Comparison of ENCODE assay signal across 11 cellular contexts in the genomic region with DNA sequence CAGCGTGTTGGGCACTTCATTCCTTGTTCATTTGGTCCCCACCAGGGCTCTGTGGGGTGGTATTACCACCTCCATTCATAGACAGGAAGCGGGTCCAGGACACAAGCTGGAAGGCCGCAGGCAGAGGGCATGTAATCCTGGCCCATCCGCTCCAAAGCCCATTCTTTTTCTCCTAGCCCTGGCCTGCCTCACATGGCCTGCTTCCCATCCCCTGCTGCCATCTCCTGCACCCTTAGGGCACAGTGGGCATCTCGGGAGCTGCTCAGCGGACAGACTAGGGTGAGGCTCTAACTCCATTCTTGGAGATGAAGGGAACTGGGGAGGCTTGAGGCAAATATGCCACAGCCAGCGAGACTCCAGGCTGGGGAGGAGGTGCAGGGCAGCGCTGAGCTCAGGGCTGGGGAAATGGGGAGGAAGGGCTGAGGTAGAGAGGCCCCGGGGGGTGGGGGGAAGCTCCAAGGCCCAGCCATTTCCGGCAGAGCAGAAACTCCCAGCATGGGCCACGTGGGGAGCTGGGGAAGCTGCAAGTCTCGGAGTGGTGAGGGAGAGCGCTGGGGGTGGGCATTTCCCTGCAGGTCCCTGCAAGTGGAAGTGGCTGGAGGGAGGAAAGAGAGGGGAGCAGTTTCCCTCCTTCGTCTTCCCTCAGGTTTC. TPM values are rescaled to one million over a fixed set of nuclear protein-coding genes. Genes with fewer than 3 reads are reported as not detected.
A peak's percentile ranks its signal among the peaks of the same experiment; 100 is the strongest.
DNase-seq lines count a peak whose midpoint lies in the region; ATAC-seq, FAIRE-seq and TF ChIP-seq lines count a peak whose summit lies in the region.
"Had no signal": no experiment of that assay in that cellular context is flagged by ENCODE, and none has a peak within 500 bp of the region (broad histone marks: within the 10 kb centered on the region; RNA-seq: fewer than 3 reads in every experiment).

No MANE protein-coding gene starts in this region.

- no TSS peak for BruUV-seq in GM12878 (replicated peaks; lab: Mats Ljungman, UMichigan)

- POLR2A ChIA-PET in GM12878 (lab: Charles Lee) = interaction anchor here (0.6 to 1.3 kb wide), 4 partner anchors 10 to 97 kb away, joined by 3 to 7 read pairs (median 3); a partner anchor contains a TSS

- H3K27ac ChIP-seq in RWPE2 (ENCODE audit: poor library complexity, severe bottlenecking) (no peak overlapping the region), GM12878 (ENCODE audit: control insufficient read depth, insufficient read depth) (no peak overlapping the region), prostate gland (no peak overlapping the region)
- H3K27ac ChIP-seq: tibial nerve had no signal

- TF ChIP-seq EP300 in GM12878 (IDR thresholded peaks at IDR 0.05; ENCODE audit: borderline replicate concordance in 1 of 2, control insufficient read depth in 1 of 2, low read depth in 2 of 2, low read length in 2 of 2) = no peak

- no peak overlapping the region for H3K9ac ChIP-seq in GM12878 (ENCODE audit: control insufficient read depth, insufficient read depth, low read length)

- TF ChIP-seq POLR2A in GM12878 (IDR thresholded peaks at IDR 0.05; ENCODE audit: low read depth, low read length) (0 out of 2 replicates have a peak, but pooled peaks have one; percentile 22), prostate gland (IDR thresholded peaks at IDR 0.05) (no peak)

- SMC1A ChIA-PET in GM12878 (lab: Charles Lee; ENCODE audit: uncharacterized antibody, unreplicated experiment) = interaction anchor here (1.0 to 1.1 kb wide), 3 partner anchors 15 to 148 kb away, joined by 3 to 6 read pairs (median 4); no protein-coding TSS in a partner anchor

- ATAC-seq in RWPE2 (ENCODE audit: low read depth) (0 out of 3 replicates have a peak, but pooled peaks have one; percentile 10), GM12878 (peak; percentile 88), HG03457 (IDR thresholded peaks at IDR 0.05; ENCODE audit: unreplicated experiment) (no peak), Right ventricle myocardium superior (ENCODE audit: poor library complexity) (no peak)

- TF ChIP-seq CTCF in RWPE2 (IDR thresholded peaks at IDR 0.05; ENCODE audit: poor library complexity, severe bottlenecking) (no peak), GM12878 (IDR thresholded peaks at IDR 0.05 in 2 of 3, conservative IDR thresholded peaks at IDR 0.05 in 1 of 3; ENCODE audit: control insufficient read depth in 2 of 3, extremely low read depth in 1 of 3, insufficient read depth in 1 of 3, low read depth in 3 of 3, low read length in 3 of 3) (no peak), prostate gland (IDR thresholded peaks at IDR 0.05) (no peak)

- in situ Hi-C loops in GM12878 (cut with MboI) = no loop called here

- no peak overlapping the region for H3K4me3 ChIP-seq in RWPE2 (ENCODE audit: severe bottlenecking)
- no peak overlapping the region for H3K4me3 ChIP-seq in GM12878
- no peak overlapping the region for H3K4me3 ChIP-seq in neuron (ENCODE audit: low read length)
- H3K4me3 ChIP-seq in prostate gland = no peak overlapping the region
- H3K4me3 ChIP-seq: tibial nerve had no signal

- WGBS in GM12878 (ENCODE audit: insufficient coverage, insufficient replicate concordance, low lambda C conversion rate, missing lambda C conversion rate) = 28% methylated on average over 14 of the region's 14 CpGs
- WGBS in prostate gland = 51% methylated on average over 14 of the region's 14 CpGs

- H3K4me1 ChIP-seq in RWPE2 (ENCODE audit: insufficient read depth, poor library complexity, severe bottlenecking) (peaks cover 22% of the 10 kb centered on the region), GM12878 (ENCODE audit: control insufficient read depth, insufficient read depth, low read length) (peaks cover 14% of the 10 kb centered on the region), neuron (ENCODE audit: insufficient read depth, low read length) (peaks cover 19% of the 10 kb centered on the region), prostate gland (replicated peaks) (no peaks in the 10 kb centered on the region)
- H3K4me1 ChIP-seq: tibial nerve had no signal

- H4K20me1 ChIP-seq in GM12878 (ENCODE audit: control insufficient read depth, insufficient read depth) = no peaks in the 10 kb centered on the region

- no peak for FAIRE-seq in GM12878 (lab: Jason Lieb, UNC)

- CTCF ChIA-PET in GM12878 (lab: Yijun Ruan, JAX) = interaction anchor here (1.4 to 2.7 kb wide), 3 partner anchors 10 to 250 kb away, joined by 4 to 18 read pairs (median 5); no protein-coding TSS in a partner anchor

- H3K9me3 ChIP-seq in RWPE2 (ENCODE audit: severe bottlenecking) = no peaks in the 10 kb centered on the region
- no peaks in the 10 kb centered on the region for H3K9me3 ChIP-seq in GM12878 (replicated peaks; ENCODE audit: control insufficient read depth, insufficient read depth, low read length)
- no peaks in the 10 kb centered on the region for H3K9me3 ChIP-seq in neuron (ENCODE audit: low read length)
- no peaks in the 10 kb centered on the region for H3K9me3 ChIP-seq in prostate gland
- H3K9me3 ChIP-seq: tibial nerve had no signal

- H3K79me2 ChIP-seq in GM12878 (ENCODE audit: control insufficient read depth, insufficient read depth, low read length) = no peaks in the 10 kb centered on the region

- peak; percentile 94 for DNase-seq in GF-D8 (lab: John Stamatoyannopoulos, UW)
- DNase-seq in RWPE2 (ENCODE audit: low spot score) = no peak
- DNase-seq in GM12878 (ENCODE audit: low read depth, low spot score) = no peak
- DNase-seq in DMS79 treated with DMSO at 0.1 percent for 48 hours (lab: John Stamatoyannopoulos, UW) = no peak
- DNase-seq in Right ventricle myocardium superior = no peak
- DNase-seq in prostate gland (ENCODE audit: low spot score) = no peak
- DNase-seq: NCI-H2081 treated with DMSO at 0.1 percent for 48 hours had no signal

- H3K36me3 ChIP-seq in RWPE2 (ENCODE audit: low read depth) = no peaks in the 10 kb centered on the region
- H3K36me3 ChIP-seq in GM12878 (ENCODE audit: control insufficient read depth in 2 of 2, insufficient read depth in 2 of 2, low read length in 1 of 2) = no peaks in the 10 kb centered on the region
- H3K36me3 ChIP-seq in neuron (ENCODE audit: insufficient read depth, low read length) = no peaks in the 10 kb centered on the region
- no peaks in the 10 kb centered on the region for H3K36me3 ChIP-seq in prostate gland
- H3K36me3 ChIP-seq: tibial nerve had no signal

- H3K27me3 ChIP-seq in RWPE2 (ENCODE audit: insufficient read depth, poor library complexity, severe bottlenecking) = no peaks in the 10 kb centered on the region
- H3K27me3 ChIP-seq in GM12878 (replicated peaks in 1 of 2; ENCODE audit: control insufficient read depth in 2 of 2, insufficient read depth in 2 of 2, low read length in 1 of 2) = no peaks in the 10 kb centered on the region
- no peaks in the 10 kb centered on the region for H3K27me3 ChIP-seq in neuron (ENCODE audit: insufficient read depth, low read length)
- H3K27me3 ChIP-seq in prostate gland (replicated peaks; ENCODE audit: insufficient read depth) = no peaks in the 10 kb centered on the region
- H3K27me3 ChIP-seq: tibial nerve had no signal

- H3K4me2 ChIP-seq in GM12878 (ENCODE audit: control insufficient read depth, insufficient read depth) = peak overlapping the region; percentile 27

- no peak for TF ChIP-seq RAD21 in GM12878 (IDR thresholded peaks at IDR 0.05; ENCODE audit: insufficient read depth, low read depth, low read length)

- H2AFZ ChIP-seq in GM12878 (ENCODE audit: control insufficient read depth, low read depth, low read length) (peak overlapping the region; percentile 68), neuron (ENCODE audit: low read depth, low read length) (peak overlapping the region; percentile 13)

- RAD21 ChIA-PET in GM12878 (lab: Charles Lee; ENCODE audit: unreplicated experiment) = interaction anchor here (0.7 to 0.9 kb wide), 3 partner anchors 26 to 131 kb away, joined by 3 read pairs; no protein-coding TSS in a partner anchor

- intact Hi-C loops in GM12878 (cut with micrococcal nuclease; ENCODE audit: unreplicated experiment) (no loop called here), Right ventricle myocardium superior (cut with DNase I) (no loop called here), prostate gland (cut with DNase I) (no loop called here)

RNA-seq across cellular contexts. Expression of a gene that starts 14.3 kb away (rescaled TPM):
- total RNA-seq in GM12878 (2013; cell fraction: nucleolus; rRNA removed) = 9.2 and 11.3 TPM in 2 replicates
- total RNA-seq in GM12878 (2014; rRNA removed) (1.5 and 1.9 TPM in 2 replicates), GM12878 (2014; rRNA removed; fragmentation: Illumina TruSeq; extraction: Trizol) (0.92 and 1.9 TPM in 2 replicates), GM12878 (2021) (15.9 and 18.4 TPM in 2 replicates), Right ventricle myocardium superior (36.6 TPM), prostate gland (10 to 100 TPM; 46.6 to 56.8 TPM)
- polyA plus RNA-seq in GM12878 (2011; ENCODE audit: low read depth) = 2.2 TPM
- polyA plus RNA-seq in GM12878 (2011; rRNA removed) (0.67 and 0.84 TPM in 2 replicates), GM12878 (2014; fragmentation: Illumina TruSeq; extraction: Trizol) (1.1 and 6.0 TPM in 2 replicates), GM12878 (2014; fragmentation: Nextera tagmentation; extraction: Ambion mirVana) (under 1 TPM; 0.04 to 0.11 TPM), GM12878 (2014; rRNA removed) (6.1 and 8.0 TPM in 2 replicates), GM12878 (2016; fragmentation: Nextera tagmentation; extraction: Ambion mirVana) (under 1 TPM; 0.53 to 0.87 TPM)
- polyA plus RNA-seq in GM12878 (2011; cell fraction: cytosol; rRNA removed) = 0.78 and 1.1 TPM in 2 replicates
- 4.7 and 6.3 TPM in 2 replicates for polyA plus RNA-seq in GM12878 (2011; cell fraction: nucleus; rRNA removed)
- polyA plus RNA-seq in GM12878 (2012) = 8.6 and 8.9 TPM in 2 replicates
- polyA minus RNA-seq in GM12878 (2011; rRNA and poly(A)+ RNA removed) = 0.59 and 3.8 TPM in 2 replicates
- 3.3 and 4.4 TPM in 2 replicates for polyA minus RNA-seq in GM12878 (2011; cell fraction: cytosol; rRNA and poly(A)+ RNA removed)
- 3.7 and 7.4 TPM in 2 replicates for polyA minus RNA-seq in GM12878 (2011; cell fraction: nucleus; rRNA and poly(A)+ RNA removed)

RNA-seq across cellular contexts. Expression of a gene that starts 16.0 kb away (rescaled TPM):
- total RNA-seq in GM12878 (2013; cell fraction: nucleolus; rRNA removed) = 0.64 and 1.3 TPM in 2 replicates
- total RNA-seq in GM12878 (2014; rRNA removed) (not detected in 2 replicates), GM12878 (2014; rRNA removed; fragmentation: Illumina TruSeq; extraction: Trizol) (not detected in 2 replicates), GM12878 (2021) (0.31 TPM in 1 of 2 replicates, not detected in the other), Right ventricle myocardium superior (not detected), prostate gland (not detected)
- polyA plus RNA-seq in GM12878 (2011; ENCODE audit: low read depth) = 0.46 TPM
- polyA plus RNA-seq in GM12878 (2011; rRNA removed) (0.37 and 1.0 TPM in 2 replicates), GM12878 (2014; fragmentation: Illumina TruSeq; extraction: Trizol) (0.07 TPM in 1 of 2 replicates, not detected in the other), GM12878 (2014; fragmentation: Nextera tagmentation; extraction: Ambion mirVana) (not detected), GM12878 (2014; rRNA removed) (0.20 TPM in 1 of 2 replicates, not detected in the other), GM12878 (2016; fragmentation: Nextera tagmentation; extraction: Ambion mirVana) (not detected)
- polyA plus RNA-seq in GM12878 (2011; cell fraction: cytosol; rRNA removed) = 1.5 and 2.7 TPM in 2 replicates
- 1.7 and 2.6 TPM in 2 replicates for polyA plus RNA-seq in GM12878 (2011; cell fraction: nucleus; rRNA removed)
- polyA plus RNA-seq in GM12878 (2012) = 1.0 and 1.8 TPM in 2 replicates
- 0.73 and 1.4 TPM in 2 replicates for polyA minus RNA-seq in GM12878 (2011; rRNA and poly(A)+ RNA removed)
- polyA minus RNA-seq in GM12878 (2011; cell fraction: cytosol; rRNA and poly(A)+ RNA removed) = not detected in 2 replicates
- 0.24 TPM in 1 of 2 replicates, not detected in the other for polyA minus RNA-seq in GM12878 (2011; cell fraction: nucleus; rRNA and poly(A)+ RNA removed)
- total RNA-seq: bronchial epithelial cell, tibial nerve had no signal

RNA-seq across cellular contexts. Expression of a gene that starts 31.5 kb away (rescaled TPM):
- total RNA-seq in GM12878 (2013; cell fraction: nucleolus; rRNA removed) = not detected in 2 replicates
- total RNA-seq in GM12878 (2014; rRNA removed) (not detected in 2 replicates), GM12878 (2014; rRNA removed; fragmentation: Illumina TruSeq; extraction: Trizol) (not detected in 2 replicates), GM12878 (2021) (not detected in 2 replicates), Right ventricle myocardium superior (not detected), prostate gland (1 to 10 TPM in 1 of 2 donors, not detected in 1; 1.8 TPM)
- not detected for polyA plus RNA-seq in GM12878 (2011; ENCODE audit: low read depth)
- polyA plus RNA-seq in GM12878 (2011; rRNA removed) (not detected in 2 replicates), GM12878 (2014; fragmentation: Illumina TruSeq; extraction: Trizol) (not detected in 2 replicates), GM12878 (2014; fragmentation: Nextera tagmentation; extraction: Ambion mirVana) (not detected), GM12878 (2014; rRNA removed) (not detected in 2 replicates), GM12878 (2016; fragmentation: Nextera tagmentation; extraction: Ambion mirVana) (not detected)
- not detected in 2 replicates for polyA plus RNA-seq in GM12878 (2011; cell fraction: cytosol; rRNA removed)
- not detected in 2 replicates for polyA plus RNA-seq in GM12878 (2011; cell fraction: nucleus; rRNA removed)
- not detected in 2 replicates for polyA plus RNA-seq in GM12878 (2012)
- not detected in 2 replicates for polyA minus RNA-seq in GM12878 (2011; rRNA and poly(A)+ RNA removed)
- not detected in 2 replicates for polyA minus RNA-seq in GM12878 (2011; cell fraction: cytosol; rRNA and poly(A)+ RNA removed)
- polyA minus RNA-seq in GM12878 (2011; cell fraction: nucleus; rRNA and poly(A)+ RNA removed) = not detected in 2 replicates
- total RNA-seq: bronchial epithelial cell, tibial nerve had no signal

RNA-seq across cellular contexts. Expression of a gene that starts 56.4 kb away (rescaled TPM):
- 2.3 and 2.7 TPM in 2 replicates for total RNA-seq in GM12878 (2013; cell fraction: nucleolus; rRNA removed)
- total RNA-seq in GM12878 (2014; rRNA removed) (0.27 and 0.56 TPM in 2 replicates), GM12878 (2014; rRNA removed; fragmentation: Illumina TruSeq; extraction: Trizol) (0.18 and 0.22 TPM in 2 replicates), GM12878 (2021) (0.44 and 0.45 TPM in 2 replicates), Right ventricle myocardium superior (not detected), prostate gland (under 1 TPM in 1 of 2 donors, not detected in 1; 0.17 TPM)
- 1.7 TPM for polyA plus RNA-seq in GM12878 (2011; ENCODE audit: low read depth)
- polyA plus RNA-seq in GM12878 (2011; rRNA removed) (0.10 and 0.14 TPM in 2 replicates), GM12878 (2014; fragmentation: Illumina TruSeq; extraction: Trizol) (0.06 and 0.15 TPM in 2 replicates), GM12878 (2014; fragmentation: Nextera tagmentation; extraction: Ambion mirVana) (under 1 TPM; 0.03 to 0.11 TPM), GM12878 (2014; rRNA removed) (0.15 and 0.28 TPM in 2 replicates), GM12878 (2016; fragmentation: Nextera tagmentation; extraction: Ambion mirVana) (under 1 TPM; 0.44 to 0.63 TPM)
- 0.36 and 0.43 TPM in 2 replicates for polyA plus RNA-seq in GM12878 (2011; cell fraction: cytosol; rRNA removed)
- 0.38 and 0.45 TPM in 2 replicates for polyA plus RNA-seq in GM12878 (2011; cell fraction: nucleus; rRNA removed)
- 3.2 and 3.5 TPM in 2 replicates for polyA plus RNA-seq in GM12878 (2012)
- 0.59 and 0.88 TPM in 2 replicates for polyA minus RNA-seq in GM12878 (2011; rRNA and poly(A)+ RNA removed)
- polyA minus RNA-seq in GM12878 (2011; cell fraction: cytosol; rRNA and poly(A)+ RNA removed) = 0.21 TPM in 1 of 2 replicates, not detected in the other
- polyA minus RNA-seq in GM12878 (2011; cell fraction: nucleus; rRNA and poly(A)+ RNA removed) = 0.36 and 0.38 TPM in 2 replicates
- total RNA-seq: bronchial epithelial cell, tibial nerve had no signal

RNA-seq across cellular contexts. Expression of a gene that starts 57.9 kb away (rescaled TPM):
- total RNA-seq in GM12878 (2013; cell fraction: nucleolus; rRNA removed) = 125 and 142 TPM in 2 replicates
- total RNA-seq in GM12878 (2014; rRNA removed) (31.1 and 35.5 TPM in 2 replicates), GM12878 (2014; rRNA removed; fragmentation: Illumina TruSeq; extraction: Trizol) (26.7 and 30.7 TPM in 2 replicates), GM12878 (2021) (19.0 and 24.0 TPM in 2 replicates), Right ventricle myocardium superior (10.0 TPM), prostate gland (10 to 100 TPM; 19.4 to 44.5 TPM)
- 12.6 TPM for polyA plus RNA-seq in GM12878 (2011; ENCODE audit: low read depth)
- polyA plus RNA-seq in GM12878 (2011; rRNA removed) (26.4 and 31.1 TPM in 2 replicates), GM12878 (2014; fragmentation: Illumina TruSeq; extraction: Trizol) (17.1 and 19.5 TPM in 2 replicates), GM12878 (2014; fragmentation: Nextera tagmentation; extraction: Ambion mirVana) (1 to 10 TPM; 4.8 to 8.2 TPM), GM12878 (2014; rRNA removed) (33.7 and 37.1 TPM in 2 replicates), GM12878 (2016; fragmentation: Nextera tagmentation; extraction: Ambion mirVana) (10 to 100 TPM; 19.3 to 24.2 TPM)
- polyA plus RNA-seq in GM12878 (2011; cell fraction: cytosol; rRNA removed) = 10.8 and 16.9 TPM in 2 replicates
- 52.1 and 66.2 TPM in 2 replicates for polyA plus RNA-seq in GM12878 (2011; cell fraction: nucleus; rRNA removed)
- 12.7 and 17.2 TPM in 2 replicates for polyA plus RNA-seq in GM12878 (2012)
- polyA minus RNA-seq in GM12878 (2011; rRNA and poly(A)+ RNA removed) = 22.2 and 24.3 TPM in 2 replicates
- 11.2 and 11.5 TPM in 2 replicates for polyA minus RNA-seq in GM12878 (2011; cell fraction: cytosol; rRNA and poly(A)+ RNA removed)
- polyA minus RNA-seq in GM12878 (2011; cell fraction: nucleus; rRNA and poly(A)+ RNA removed) = 24.2 and 40.4 TPM in 2 replicates

Comparison
In these comparisons a context has a peak if more than half of its experiments do, and no peak if none do; other contexts are left out.
1. ATAC-seq: peak in RWPE2 (single experiment) and GM12878 (single experiment); none in HG03457 (single experiment) and Right ventricle myocardium superior (single experiment).